ENCODE assay signal across 8 cellular contexts in genomic region chr6:151240861-151241642, GRCh38. TPM values are rescaled to one million over a fixed set of nuclear protein-coding genes. Genes with fewer than 3 reads are reported as not detected.
DNase-seq lines count a peak whose midpoint lies in the region; ATAC-seq, FAIRE-seq and TF ChIP-seq lines count a peak whose summit lies in the region.

No MANE protein-coding gene starts in this region.

- H3K27ac ChIP-seq in A549 (peak overlapping the region; percentile 78 to 91), H9 (ENCODE audit: insufficient read length, low read depth, low read length) (no peak overlapping the region), SK-N-SH (ENCODE audit: low read depth in 2 of 2, low read length in 1 of 2) (peak overlapping the region; percentile 28 to 55; a peak in 2 of 4 replicates), lung (ENCODE audit: low read depth in 1 of 2, low read length in 1 of 2) (peak overlapping the region in 1 of 2 donors; percentile 81), temporal lobe (ENCODE audit: low read depth, low read length) (peak overlapping the region; percentile 14)
- no peak overlapping the region for H3K27ac ChIP-seq in effector memory CD4-positive, alpha-beta T cell (ENCODE audit: insufficient read depth, low read length, poor library complexity, severe bottlenecking)

- no peak overlapping the region for H4K91ac ChIP-seq in H9 (ENCODE audit: insufficient read length, low read depth, low read length)

- H2BK5ac ChIP-seq in H9 (ENCODE audit: insufficient read length, low read length) = no peak overlapping the region

- peaks cover 14% of the 10 kb centered on the region for H3F3A ChIP-seq in SK-N-SH (replicated peaks; ENCODE audit: insufficient read depth)

- no peak for TF ChIP-seq CTCF in A549 (IDR thresholded peaks at IDR 0.05)
- TF ChIP-seq CTCF in H9 (conservative IDR thresholded peaks at IDR 0.05) = no peak
- TF ChIP-seq CTCF in SK-N-SH (IDR thresholded peaks at IDR 0.05) = no peak
- TF ChIP-seq CTCF in lung (IDR thresholded peaks at IDR 0.05; ENCODE audit: control extremely low read depth, extremely low read depth) = no peak

- POLR2A ChIA-PET in A549 (lab: Yijun Ruan, JAX) = interaction anchor here (0.7 to 1.4 kb wide), 4 partner anchors 83 to 173 kb away, joined by 3 to 4 read pairs (median 4); no protein-coding TSS in a partner anchor
- POLR2A ChIA-PET in SK-N-SH (lab: Yijun Ruan, JAX) = interaction anchor here (0.8 kb wide), 1 partner anchor 85 kb away, joined by 4 read pairs; no protein-coding TSS in a partner anchor

- peak overlapping the region; percentile 83 for H3K4me2 ChIP-seq in A549
- peak overlapping the region; percentile 76 for H3K4me2 ChIP-seq in H9 (ENCODE audit: insufficient read depth, insufficient read length, low read length)
- H3K4me2 ChIP-seq in SK-N-SH = peak overlapping the region; percentile 83

- TF ChIP-seq EP300 in A549 (IDR thresholded peaks at IDR 0.05) (no peak), SK-N-SH (IDR thresholded peaks at IDR 0.05; ENCODE audit: borderline replicate concordance in 1 of 2, low read depth in 1 of 2, low read length in 1 of 2) (no peak)

- DNase-seq in A549 (ENCODE audit: low read depth in 1 of 2, low spot score in 1 of 2) (peak; percentile 40 to 54), H9 (peak; percentile 56), SK-N-SH (peak; percentile 81), lung (ENCODE audit: low spot score) (peak; percentile 41)
- DNase-seq in effector memory CD4-positive, alpha-beta T cell = no peak
- DNase-seq in stimulated activated CD4-positive, alpha-beta T cell treated with anti-CD3 and anti-CD28 coated beads, Interleukin-4, amount 100 ng/mL, for 4 hours = no peak

- no peak overlapping the region for H2BK12ac ChIP-seq in H9 (ENCODE audit: insufficient read length, low read depth, low read length)

- peaks cover 0 to 3% of the 10 kb centered on the region in 2 experiments for H3K36me3 ChIP-seq in SK-N-SH (replicated peaks in 1 of 2; ENCODE audit: control insufficient read depth in 1 of 2, insufficient read depth in 2 of 2, low read length in 1 of 2)
- H3K36me3 ChIP-seq in effector memory CD4-positive, alpha-beta T cell (ENCODE audit: control insufficient read depth, insufficient read depth, low read length) = no peaks in the 10 kb centered on the region
- H3K36me3 ChIP-seq in lung (ENCODE audit: control insufficient read depth in 2 of 2, insufficient read depth in 2 of 2, low read length in 2 of 2) = no peaks in the 10 kb centered on the region

- H2AFZ ChIP-seq in H9 (ENCODE audit: low read length) = no peak overlapping the region
- peak overlapping the region; percentile 63; the same call in 1 of the 2 replicates for H2AFZ ChIP-seq in SK-N-SH (ENCODE audit: low read depth)

- no peak; a peak in 1 of 5 replicates for TF ChIP-seq RAD21 in A549 (conservative IDR thresholded peaks at IDR 0.05 in 1 of 2, IDR thresholded peaks at IDR 0.05 in 1 of 2)
- no peak for TF ChIP-seq RAD21 in SK-N-SH (IDR thresholded peaks at IDR 0.05; ENCODE audit: low read length)

- H3K9me3 Mint-ChIP-seq in H9 = no peaks in the 10 kb centered on the region; a peak in 1 of 5 replicates

- no peak overlapping the region for H2BK120ac ChIP-seq in H9 (ENCODE audit: low read depth, low read length, poor library complexity, severe bottlenecking)

- CTCF ChIA-PET in A549 (lab: Yijun Ruan, JAX) = interaction anchor here (0.8 to 1.5 kb wide), 2 partner anchors 21 to 227 kb away, joined by 4 to 6 read pairs; no protein-coding TSS in a partner anchor
- CTCF ChIA-PET in SK-N-SH (lab: Yijun Ruan, JAX) = interaction anchor here (5.1 kb wide), 1 partner anchor 83 kb away, joined by 26 read pairs; no protein-coding TSS in a partner anchor

- H3K9me3 ChIP-seq in A549 = no peaks in the 10 kb centered on the region
- H3K9me3 ChIP-seq in H9 (ENCODE audit: control insufficient read depth, low read depth, low read length) = no peaks in the 10 kb centered on the region
- H3K9me3 ChIP-seq in SK-N-SH = no peaks in the 10 kb centered on the region
- H3K9me3 ChIP-seq in effector memory CD4-positive, alpha-beta T cell (ENCODE audit: control insufficient read depth, low read length) = no peaks in the 10 kb centered on the region
- H3K9me3 ChIP-seq in lung (ENCODE audit: control insufficient read depth in 2 of 2, insufficient read depth in 1 of 2, low read length in 1 of 2) = peaks cover 0 to 6% of the 10 kb centered on the region in 2 donors

- H3K23me2 ChIP-seq in H9 (ENCODE audit: insufficient read length, low read depth, low read length, poor library complexity, severe bottlenecking) = peaks cover 18% of the 10 kb centered on the region

- no peak overlapping the region for H2BK15ac ChIP-seq in H9 (ENCODE audit: low read depth, low read length)

- H3K79me2 ChIP-seq in H9 (ENCODE audit: insufficient read depth, low read length) (peaks cover 6% of the 10 kb centered on the region; the same call in 1 of the 2 replicates), SK-N-SH (ENCODE audit: insufficient read depth) (peaks cover 52% of the 10 kb centered on the region)

- H3K9me2 ChIP-seq in SK-N-SH = no peaks in the 10 kb centered on the region

- peak overlapping the region; percentile 74 to 90 for H3K4me3 Mint-ChIP-seq in H9

- no peak overlapping the region for H4K5ac ChIP-seq in H9 (ENCODE audit: insufficient read length, low read depth, low read length)

- H3K27me3 ChIP-seq in H9 (ENCODE audit: insufficient read depth, low read length) (no peaks in the 10 kb centered on the region), SK-N-SH (ENCODE audit: insufficient read depth) (no peaks in the 10 kb centered on the region), lung (ENCODE audit: control insufficient read depth, insufficient read depth) (no peaks in the 10 kb centered on the region)
- peaks cover 7% of the 10 kb centered on the region for H3K27me3 ChIP-seq in effector memory CD4-positive, alpha-beta T cell (replicated peaks; ENCODE audit: control insufficient read depth, insufficient read depth, low read length, poor library complexity, severe bottlenecking)

- H3K23ac ChIP-seq in H9 (ENCODE audit: insufficient read length, low read depth, low read length) = no peak overlapping the region

- peaks cover 28% of the 10 kb centered on the region for H3K27me3 Mint-ChIP-seq in H9 (ENCODE audit: low read depth)

- no peak overlapping the region for H3K56ac ChIP-seq in H9 (ENCODE audit: insufficient read length, low read depth, low read length)

- peak overlapping the region; percentile 72 for H3K4me3 ChIP-seq in A549
- peak overlapping the region; percentile 76 for H3K4me3 ChIP-seq in SK-N-SH (ENCODE audit: low read depth in 2 of 2, low read length in 1 of 2)
- peak overlapping the region; percentile 31 for H3K4me3 ChIP-seq in effector memory CD4-positive, alpha-beta T cell (ENCODE audit: insufficient read depth, low read depth, low read length, poor library complexity, severe bottlenecking)
- H3K4me3 ChIP-seq in lung = peak overlapping the region; percentile 78

- peaks cover 0 to 1% (median 0%) of the 10 kb centered on the region in 3 experiments; a peak in 3 of 7 replicates for H3K36me3 Mint-ChIP-seq in H9 (ENCODE audit: insufficient read depth in 1 of 3, low read depth in 3 of 3)

- H4K8ac ChIP-seq in H9 (replicated peaks; ENCODE audit: insufficient read length, low read depth, low read length) = no peak overlapping the region

- H4K20me1 ChIP-seq in H9 (ENCODE audit: control insufficient read depth, insufficient read depth, insufficient read length) (no peaks in the 10 kb centered on the region), SK-N-SH (ENCODE audit: insufficient read depth) (peaks cover 14% of the 10 kb centered on the region; the same call in 1 of the 2 replicates)

- H3K9ac ChIP-seq in H9 (ENCODE audit: extremely low read depth, insufficient read length, low read length) = peak overlapping the region; percentile 14
- H3K9ac ChIP-seq in SK-N-SH = peak overlapping the region; percentile 76

- H3K4me1 Mint-ChIP-seq in H9 = peaks cover 26 to 28% of the 10 kb centered on the region in 2 experiments

- H2AK5ac ChIP-seq in H9 (ENCODE audit: insufficient read length, low read length) = no peak overlapping the region

- 4% methylated on average over 15 of the region's 63 CpGs for WGBS in A549 (ENCODE audit: missing lambda C conversion rate)
- WGBS in H9 (ENCODE audit: extremely low coverage, insufficient read length, low lambda C conversion rate) = no CpG with 5 or more reads among the region's 63 CpGs
- 2% methylated on average over 30 of the region's 63 CpGs for WGBS in SK-N-SH (ENCODE audit: low lambda C conversion rate)
- WGBS in lung, 2 donors = 1 to 2% methylated on average over 59 to 63 of the region's 63 CpGs

- H3K18ac ChIP-seq in H9 (ENCODE audit: insufficient read length, low read depth, low read length) = peak overlapping the region; percentile 46

- H3K4me1 ChIP-seq in A549 (peaks cover 19% of the 10 kb centered on the region; the same call in 2 of the 3 replicates), H9 (ENCODE audit: insufficient read depth, low read length) (no peaks in the 10 kb centered on the region; the same call in 1 of the 2 replicates), SK-N-SH (ENCODE audit: control insufficient read depth in 1 of 2, insufficient read depth in 2 of 2, low read depth in 1 of 2, low read length in 1 of 2) (peaks cover 7 to 20% of the 10 kb centered on the region in 2 experiments; a peak in 3 of 4 replicates), lung (ENCODE audit: control insufficient read depth in 2 of 2, insufficient read depth in 2 of 2, low read length in 2 of 2) (peaks cover 0 to 10% of the 10 kb centered on the region in 2 donors)
- H3K4me1 ChIP-seq in effector memory CD4-positive, alpha-beta T cell (ENCODE audit: control insufficient read depth, insufficient read depth, low read length, poor library complexity, severe bottlenecking) = no peaks in the 10 kb centered on the region

- H3K14ac ChIP-seq in H9 (ENCODE audit: insufficient read depth, low read length) = peak overlapping the region; percentile 83

- no peak for FAIRE-seq in A549 (lab: Jason Lieb, UNC)

- H3K79me1 ChIP-seq in H9 (ENCODE audit: insufficient read depth, low read depth, low read length, poor library complexity, severe bottlenecking) = no peaks in the 10 kb centered on the region

- H3K4ac ChIP-seq in H9 (ENCODE audit: low read depth, low read length) = no peak overlapping the region

- H2BK20ac ChIP-seq in H9 (ENCODE audit: low read depth, low read length, poor library complexity, severe bottlenecking) = no peak overlapping the region

- no peak overlapping the region for H3T11ph ChIP-seq in H9 (ENCODE audit: low read length)

- TF ChIP-seq POLR2A in A549 (IDR thresholded peaks at IDR 0.05; ENCODE audit: low read length) = no peak

- peak overlapping the region in 1 of 3 experiments; percentile 84; a peak in 2 of 7 replicates for H3K27ac Mint-ChIP-seq in H9

- ATAC-seq in A549 = peak; percentile 78
- ATAC-seq in lung (ENCODE audit: insufficient read depth, low FRiP score) = peak; percentile 20
- no peak for ATAC-seq in GM21619 (IDR thresholded peaks at IDR 0.05; ENCODE audit: unreplicated experiment)

RNA-seq across cellular contexts. Expression of gene AKAP12, which starts 1.3 kb away (rescaled TPM):
- polyA plus RNA-seq in A549 (2011; rRNA removed) (145 and 192 TPM in 2 replicates), A549 (2017; fragmentation: RNase III; extraction: RNeasy Plus Mini Kit Qiagen cat#74134 plus additional on column Dnase treatment) (32.1 to 42.0 TPM (median 36.3 TPM) in 3 replicates), SK-N-SH (2012; rRNA removed) (46.5 and 48.4 TPM in 2 replicates), lung (10 to 100 TPM in 1 of 2 donors, 1 to 10 TPM in 1; 9.4 to 21.2 TPM)
- polyA plus RNA-seq in A549 (2012; cell fraction: cytosol; rRNA removed) = 18.6 and 19.3 TPM in 2 replicates
- 19.5 and 28.6 TPM in 2 replicates for polyA plus RNA-seq in A549 (2012; cell fraction: nucleus; rRNA removed)
- 73.1 and 80.0 TPM in 2 replicates for polyA minus RNA-seq in A549 (2011; rRNA and poly(A)+ RNA removed)
- total RNA-seq in H9 (2021) (48.5 and 52.3 TPM in 2 replicates), lung (100 to 1,000 TPM in 1 of 2 donors, 10 to 100 TPM in 1; 27.9 to 110 TPM), temporal lobe (51.9 TPM)
- 56.2 and 63.1 TPM in 2 replicates for polyA plus RNA-seq in SK-N-SH (2012; cell fraction: cytosol; rRNA removed)
- polyA plus RNA-seq in SK-N-SH (2012; cell fraction: nucleus; rRNA removed) = 28.0 and 46.8 TPM in 2 replicates

Comparison
In these comparisons a context has a peak if more than half of its experiments do, and no peak if none do; other contexts are left out.
1. DNase-seq: peak in A549 (2 of 2), H9 (single experiment), SK-N-SH (single experiment) and lung (single experiment); none in effector memory CD4-positive, alpha-beta T cell (0 of 3) and stimulated activated CD4-positive, alpha-beta T cell treated with anti-CD3 and anti-CD28 coated beads, Interleukin-4, amount 100 ng/mL, for 4 hours (0 of 2).
2. H3K27ac ChIP-seq: peak in A549 (2 of 2), SK-N-SH (2 of 2) and temporal lobe (single experiment); none in H9 (single experiment) and effector memory CD4-positive, alpha-beta T cell (single experiment).
3. Of the 12 proteins assayed by ChIP-seq in both A549 and SK-N-SH: peak only in A549: none; only in SK-N-SH: REST; in both: none; in neither: 11.
4. Peak in every context shown above with its lines, with median percentiles within 50 percentile points of each other: H3K4me2 ChIP-seq and H3K4me3 ChIP-seq.